Comparison of ENCODE assay signal across 8 cellular contexts in the genomic region with DNA sequence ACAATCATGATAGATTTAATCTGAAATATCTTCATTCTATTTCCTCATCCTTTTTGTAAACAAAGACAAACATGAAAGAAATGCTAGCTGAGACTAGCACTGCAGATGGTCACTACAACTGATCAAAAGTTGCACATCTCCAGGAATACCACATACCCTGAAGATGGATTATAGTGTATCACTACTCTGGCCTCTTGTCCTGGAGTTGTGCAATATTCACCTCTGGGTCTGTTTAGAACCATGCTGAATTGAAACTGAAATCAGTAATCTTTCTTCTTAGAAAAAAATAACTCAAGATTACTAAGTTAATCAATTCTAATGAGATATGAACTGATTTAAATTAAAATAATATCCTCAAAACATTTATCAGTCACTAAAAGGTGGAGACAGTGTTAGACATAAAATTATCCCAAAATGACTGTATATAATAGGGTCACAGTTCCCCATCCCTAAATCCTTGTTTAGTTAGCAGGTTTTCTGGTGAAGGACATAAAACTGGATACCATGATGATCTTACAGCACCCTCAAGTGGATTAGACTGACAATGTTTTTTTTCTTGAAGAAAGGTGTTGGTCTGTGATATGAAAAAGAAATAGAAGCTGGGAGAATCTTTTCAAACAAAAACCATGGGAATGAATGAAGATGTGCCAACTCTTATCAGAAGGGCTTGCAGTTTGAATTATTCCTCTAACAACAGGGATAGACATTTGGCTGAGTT. TPM values are rescaled to one million over a fixed set of nuclear protein-coding genes. Genes with fewer than 3 reads are reported as not detected.
DNase-seq lines count a peak whose midpoint lies in the region; ATAC-seq and TF ChIP-seq lines count a peak whose summit lies in the region.

No MANE protein-coding gene starts in this region.

- TF ChIP-seq EP300 in sigmoid colon (IDR thresholded peaks at IDR 0.05): no peak

- TF ChIP-seq CTCF in LNCaP clone FGC (IDR thresholded peaks at IDR 0.05; ENCODE audit: control insufficient read depth, extremely low read depth, insufficient read depth) (peak; percentile 56), sigmoid colon (IDR thresholded peaks at IDR 0.05) (no peak)

- no peak overlapping the region for H3K27ac ChIP-seq in sigmoid colon

- no peaks in the 10 kb centered on the region for H3K27me3 ChIP-seq in sigmoid colon

- H3K36me3 ChIP-seq in sigmoid colon: no peaks in the 10 kb centered on the region

- ATAC-seq in GM21360 (IDR thresholded peaks at IDR 0.05; ENCODE audit: unreplicated experiment) (peak; percentile 71), HG03571 (IDR thresholded peaks at IDR 0.05; ENCODE audit: unreplicated experiment) (no peak)

- intact Hi-C loops in sigmoid colon (cut with DNase I): no loop called here

- H3K9me3 ChIP-seq in sigmoid colon: no peaks in the 10 kb centered on the region

- H3K4me3 ChIP-seq in LNCaP clone FGC (ENCODE audit: low read depth, low read length) (no peak overlapping the region), sigmoid colon (no peak overlapping the region)

- TF ChIP-seq POLR2A in sigmoid colon (IDR thresholded peaks at IDR 0.05): no peak

- H3K4me1 ChIP-seq in sigmoid colon: no peaks in the 10 kb centered on the region

- peak; percentile 50 for DNase-seq in DMS 273 treated with DMSO at 0.1 percent for 48 hours (lab: John Stamatoyannopoulos, UW)
- DNase-seq in LNCaP clone FGC (ENCODE audit: low read depth): peak; percentile 13
- DNase-seq in RPMI8226: peak; percentile 44
- peak; percentile 75 for DNase-seq in inferior parietal cortex (ENCODE audit: extremely low spot score)
- no peak for DNase-seq in sigmoid colon
- DNase-seq in CD1c-positive myeloid dendritic cell (ENCODE audit: extremely low spot score): no peak

RNA-seq across cellular contexts. Expression of a gene that starts 7.2 kb away (rescaled TPM):
- 10 to 100 TPM; 29.3 to 66.2 (median 47.0) TPM for total RNA-seq in sigmoid colon
- 10 to 100 TPM in 1 of 3 donors, 1 to 10 TPM in 2; 1.2 to 13.4 (median 3.0) TPM for polyA plus RNA-seq in sigmoid colon

Comparison
In these comparisons a context has a peak if more than half of its experiments do, and no peak if none do; other contexts are left out.
1. DNase-seq: peak in DMS 273 treated with DMSO at 0.1 percent for 48 hours (single experiment), LNCaP clone FGC (single experiment), RPMI8226 (single experiment) and inferior parietal cortex (single experiment); none in sigmoid colon (single experiment) and CD1c-positive myeloid dendritic cell (single experiment).